In genomic region chr1:236023926-236024565, GRCh38 we compare ENCODE assay signal across 1 cellular context.
TF ChIP-seq lines count a peak whose summit lies in the region.

No MANE protein-coding gene starts in this region.

TF ChIP-seq in K562, 482 proteins besides CTCF, POLR2A, EP300 and RAD21:
- TF ChIP-seq ZNF407 (IDR thresholded peaks at IDR 0.05; ENCODE audit: low read depth), result no peak
- peak; percentile 96 for TF ChIP-seq ZBTB40 (IDR thresholded peaks at IDR 0.05)
- peak; percentile 93 for TF ChIP-seq ZBTB40 (CRISPR knock-in tag; IDR thresholded peaks at IDR 0.05)
